In the genomic region with DNA sequence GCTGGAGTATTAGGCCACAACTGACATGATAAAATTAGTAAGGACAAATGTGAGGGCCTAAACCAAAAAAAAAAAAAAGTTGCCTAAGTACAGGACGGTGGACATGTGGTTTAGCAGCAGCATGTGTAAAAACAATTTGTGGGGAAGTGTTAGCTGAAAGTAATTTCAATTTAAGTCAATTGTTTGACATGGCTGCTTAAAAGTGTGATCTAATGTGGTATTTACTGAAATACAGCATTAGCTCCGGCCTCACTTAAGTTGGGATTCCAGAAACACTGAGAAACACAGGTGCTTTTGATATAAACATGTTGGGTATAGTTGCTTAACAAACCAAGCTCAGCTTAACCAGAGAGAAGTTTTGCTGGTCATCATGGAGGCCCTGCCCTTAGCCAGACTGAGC, we compare ENCODE assay signal across 12 cellular contexts.
A peak's percentile ranks its signal among the peaks of the same experiment; 100 is the strongest.
DNase-seq lines count a peak whose midpoint lies in the region; ATAC-seq and TF ChIP-seq lines count a peak whose summit lies in the region.
"Had no signal": no experiment of that assay in that cellular context is flagged by ENCODE, and none has a peak within 500 bp of the region (broad histone marks: within the 10 kb centered on the region; RNA-seq: fewer than 3 reads in every experiment).

No MANE protein-coding gene starts in this region.

- peaks cover 6% of the 10 kb centered on the region; the same call in 1 of the 2 replicates for H4K20me1 ChIP-seq in BLaER1

- peak overlapping the region; percentile 71 for H3K27ac Mint-ChIP-seq in activated naive CD8-positive, alpha-beta T cell treated with anti-CD3 and anti-CD28 coated beads, Interleukin-2, amount 10 ng/mL, durations not matched to agents 7 days and 5 days
- H3K27ac Mint-ChIP-seq in naive thymus-derived CD8-positive, alpha-beta T cell: peak overlapping the region; percentile 91 to 99 (median 96)

- H3K4me3 Mint-ChIP-seq in activated naive CD8-positive, alpha-beta T cell treated with anti-CD3 and anti-CD28 coated beads, Interleukin-2, amount 10 ng/mL, durations not matched to agents 7 days and 5 days: no peak overlapping the region
- peak overlapping the region in 8 of 10 donors; percentile 54 to 82 (median 70) for H3K4me3 Mint-ChIP-seq in naive thymus-derived CD8-positive, alpha-beta T cell

- no peak overlapping the region; the same call in 1 of the 2 replicates for H3K9ac ChIP-seq in BLaER1

- H3K4me2 ChIP-seq in BLaER1: peak overlapping the region; percentile 48

- POLR2A ChIA-PET in activated naive CD8-positive, alpha-beta T cell treated with anti-CD3 and anti-CD28 coated beads, Interleukin-2, amount 10 ng/mL, durations not matched to agents 7 days and 5 days (lab: Charles Lee): interaction anchor here (0.6 to 1.6 kb wide), 5 partner anchors 8 to 120 kb away, joined by 3 to 6 read pairs (median 4); a partner anchor contains a TSS
- POLR2A ChIA-PET in naive thymus-derived CD8-positive, alpha-beta T cell (lab: Charles Lee): interaction anchor here (0.7 to 2.1 kb wide), 7 partner anchors 8 to 665 kb away, joined by 3 to 11 read pairs (median 3); no protein-coding TSS in a partner anchor

- H3K9me3 Mint-ChIP-seq in activated naive CD8-positive, alpha-beta T cell treated with anti-CD3 and anti-CD28 coated beads, Interleukin-2, amount 10 ng/mL, durations not matched to agents 7 days and 5 days: no peaks in the 10 kb centered on the region
- H3K9me3 Mint-ChIP-seq in naive thymus-derived CD8-positive, alpha-beta T cell: peaks cover 0 to 9% (median 0%) of the 10 kb centered on the region in 9 donors

- DNase-seq in GM12865 (ENCODE audit: low read depth): peak; percentile 67
- DNase-seq in activated naive CD8-positive, alpha-beta T cell treated with anti-CD3 and anti-CD28 coated beads, Interleukin-2, amount 10 ng/mL, durations not matched to agents 7 days and 5 days: no peak
- DNase-seq in naive thymus-derived CD8-positive, alpha-beta T cell: no peak
- DNase-seq in A172 (ENCODE audit: low spot score): no peak
- DNase-seq: C1 segment of cervical spinal cord, hypothalamus, KBM-7, NCI-H526 had no signal

- H3K27ac ChIP-seq in BLaER1: peak overlapping the region; percentile 48; the same call in 1 of the 2 replicates

- peaks cover 74% of the 10 kb centered on the region for H3K4me1 ChIP-seq in BLaER1

- peaks cover 19% of the 10 kb centered on the region for H3K36me3 Mint-ChIP-seq in activated naive CD8-positive, alpha-beta T cell treated with anti-CD3 and anti-CD28 coated beads, Interleukin-2, amount 10 ng/mL, durations not matched to agents 7 days and 5 days
- H3K36me3 Mint-ChIP-seq in naive thymus-derived CD8-positive, alpha-beta T cell: peaks cover 0 to 20% (median 12%) of the 10 kb centered on the region in 3 donors

- no peaks in the 10 kb centered on the region for H3K9me3 ChIP-seq in BLaER1

- H3K27me3 Mint-ChIP-seq in activated naive CD8-positive, alpha-beta T cell treated with anti-CD3 and anti-CD28 coated beads, Interleukin-2, amount 10 ng/mL, durations not matched to agents 7 days and 5 days: no peaks in the 10 kb centered on the region
- H3K27me3 Mint-ChIP-seq in naive thymus-derived CD8-positive, alpha-beta T cell: no peaks in the 10 kb centered on the region

- H3K4me3 ChIP-seq in BLaER1: no peak overlapping the region
- H3K4me3 ChIP-seq in GM12865 (ENCODE audit: low read depth, low read length): no peak overlapping the region

- peaks cover 16% of the 10 kb centered on the region; the same call in 1 of the 2 replicates for H3K36me3 ChIP-seq in BLaER1

- ATAC-seq in activated naive CD8-positive, alpha-beta T cell treated with anti-CD3 and anti-CD28 coated beads, Interleukin-2, amount 10 ng/mL, durations not matched to agents 7 days and 5 days (ENCODE audit: low read depth): no peak
- ATAC-seq in naive thymus-derived CD8-positive, alpha-beta T cell: no peak
- ATAC-seq in GM18517 (IDR thresholded peaks at IDR 0.05; ENCODE audit: unreplicated experiment): no peak
- no peak for ATAC-seq in GM21576 (IDR thresholded peaks at IDR 0.05; ENCODE audit: unreplicated experiment)
- ATAC-seq: esophagus mucosa had no signal

- TF ChIP-seq CTCF in GM12865 (IDR thresholded peaks at IDR 0.05; ENCODE audit: insufficient read depth, low read depth, low read length, missing control alignments): no peak

- no peaks in the 10 kb centered on the region for H3K27me3 ChIP-seq in BLaER1

- H3K4me1 Mint-ChIP-seq in activated naive CD8-positive, alpha-beta T cell treated with anti-CD3 and anti-CD28 coated beads, Interleukin-2, amount 10 ng/mL, durations not matched to agents 7 days and 5 days: peaks cover 73% of the 10 kb centered on the region
- peaks cover 41 to 92% (median 85%) of the 10 kb centered on the region in 4 donors for H3K4me1 Mint-ChIP-seq in naive thymus-derived CD8-positive, alpha-beta T cell
